Comparison of ENCODE assay signal across 12 cellular contexts in the genomic region with DNA sequence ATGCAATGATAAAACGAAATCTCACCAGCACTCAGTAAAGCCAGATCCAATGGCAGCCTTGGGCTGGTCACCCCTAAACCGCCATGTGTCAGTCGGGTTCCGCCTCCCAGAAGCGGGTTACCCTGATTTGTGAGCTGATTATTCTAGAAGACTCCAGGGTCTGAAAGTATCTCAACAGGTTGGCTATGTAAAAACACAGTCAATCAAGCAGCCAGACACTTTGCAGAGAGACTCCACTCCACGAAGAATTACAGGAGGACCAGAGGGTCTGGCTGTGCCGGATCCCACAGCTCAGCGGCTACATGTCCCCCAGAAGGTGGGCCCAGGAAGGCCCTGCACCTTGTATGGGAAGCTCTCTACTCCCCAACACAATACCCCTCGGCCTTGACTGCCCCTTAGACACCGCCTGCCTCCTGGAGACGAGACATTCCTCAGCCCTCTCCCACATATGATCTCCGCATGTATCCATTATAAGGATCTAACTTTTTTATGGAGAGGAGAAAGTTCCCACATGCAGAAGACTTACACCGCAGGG.
"Had no signal": no experiment of that assay in that cellular context is flagged by ENCODE, and none has a peak within 500 bp of the region (broad histone marks: within the 10 kb centered on the region; RNA-seq: fewer than 3 reads in every experiment).

No MANE protein-coding gene starts in this region.

- H3K36me3 Mint-ChIP-seq: memory B cell; stimulated activated memory B cell treated with anti-CD40 and anti-IgM and Interleukin-4, amounts not matched to agents 10 μg/mL and 1 μg/mL and 100 μg/mL, for 72 hours had no signal

- H3K4me1 Mint-ChIP-seq: activated B cell treated with CpG ODN at 0.5 μM for 24 hours; activated CD4-positive, alpha-beta T cell treated with anti-CD3 and anti-CD28 coated beads, Interleukin-2, amount 10 ng/mL, durations not matched to agents 24 days and 14 days; memory B cell had no signal

- H3K4me3 Mint-ChIP-seq: activated B cell treated with CpG ODN at 0.5 μM for 24 hours; activated CD4-positive, alpha-beta T cell treated with anti-CD3 and anti-CD28 coated beads, Interleukin-2, amount 10 ng/mL, durations not matched to agents 24 days and 14 days; activated T-helper 1 cell treated with anti-CD3 and anti-CD28 coated beads, Interleukin-12 subunit alpha, Interleukin-12 subunit beta, Interleukin-2, Interleukin-4 antibody, amounts not matched to agents 30 ng/mL and 10 ng/mL and 1 ng/mL, durations not matched to agents 14 hours and 24 hours and 36 hours; memory B cell; stimulated activated memory B cell treated with anti-CD40 and anti-IgM and Interleukin-4, amounts not matched to agents 10 μg/mL and 1 μg/mL and 100 μg/mL, for 72 hours had no signal

- H3K27ac Mint-ChIP-seq: activated B cell treated with CpG ODN at 0.5 μM for 24 hours; activated CD4-positive, alpha-beta T cell treated with anti-CD3 and anti-CD28 coated beads, Interleukin-2, amount 10 ng/mL, durations not matched to agents 24 days and 14 days; activated T-helper 1 cell treated with anti-CD3 and anti-CD28 coated beads, Interleukin-12 subunit alpha, Interleukin-12 subunit beta, Interleukin-2, Interleukin-4 antibody, amounts not matched to agents 30 ng/mL and 10 ng/mL and 1 ng/mL, durations not matched to agents 14 hours and 24 hours and 36 hours; memory B cell; stimulated activated memory B cell treated with anti-CD40 and anti-IgM and Interleukin-4, amounts not matched to agents 10 μg/mL and 1 μg/mL and 100 μg/mL, for 72 hours had no signal

- H3K4me3 ChIP-seq: left lung, SJSA1, transverse colon had no signal

- DNase-seq: activated B cell treated with CpG ODN at 0.5 μM for 24 hours; activated CD4-positive, alpha-beta T cell treated with anti-CD3 and anti-CD28 coated beads, Interleukin-2, amount 10 ng/mL, durations not matched to agents 24 days and 14 days; activated naive CD4-positive, alpha-beta T cell treated with Interleukin-2 at 50 U/mL for 16 hours; erythroblast; hippocampal formation; left lung; stimulated activated CD4-positive, alpha-beta T cell treated with anti-CD3 and anti-CD28 coated beads, Interleukin-2, amount 100 ng/mL, for 48 hours; transverse colon had no signal

- H3K27me3 Mint-ChIP-seq: activated B cell treated with CpG ODN at 0.5 μM for 24 hours; activated CD4-positive, alpha-beta T cell treated with anti-CD3 and anti-CD28 coated beads, Interleukin-2, amount 10 ng/mL, durations not matched to agents 24 days and 14 days; memory B cell had no signal

- H3K36me3 ChIP-seq: left lung, SJSA1, transverse colon had no signal

- H3K9me3 ChIP-seq: left lung, SJSA1, transverse colon had no signal

- ATAC-seq: stimulated activated memory B cell treated with anti-CD40 and anti-IgM and Interleukin-4, amounts not matched to agents 10 μg/mL and 1 μg/mL and 100 μg/mL, for 72 hours had no signal

- H3K27me3 ChIP-seq: left lung, SJSA1, transverse colon had no signal

- H3K9me3 Mint-ChIP-seq: activated B cell treated with CpG ODN at 0.5 μM for 24 hours; activated CD4-positive, alpha-beta T cell treated with anti-CD3 and anti-CD28 coated beads, Interleukin-2, amount 10 ng/mL, durations not matched to agents 24 days and 14 days; activated T-helper 1 cell treated with anti-CD3 and anti-CD28 coated beads, Interleukin-12 subunit alpha, Interleukin-12 subunit beta, Interleukin-2, Interleukin-4 antibody, amounts not matched to agents 30 ng/mL and 10 ng/mL and 1 ng/mL, durations not matched to agents 14 hours and 24 hours and 36 hours; memory B cell; stimulated activated memory B cell treated with anti-CD40 and anti-IgM and Interleukin-4, amounts not matched to agents 10 μg/mL and 1 μg/mL and 100 μg/mL, for 72 hours had no signal

- H3K27ac ChIP-seq: left lung, SJSA1 had no signal
